Comparison of ENCODE assay signal across 9 cellular contexts in genomic region chr9:83935276-83935890, GRCh38. TPM values are rescaled to one million over a fixed set of nuclear protein-coding genes. Genes with fewer than 3 reads are reported as not detected.
A peak's percentile ranks its signal among the peaks of the same experiment; 100 is the strongest.
DNase-seq lines count a peak whose midpoint lies in the region; ATAC-seq and TF ChIP-seq lines count a peak whose summit lies in the region.
"Had no signal": no experiment of that assay in that cellular context is flagged by ENCODE, and none has a peak within 500 bp of the region (broad histone marks: within the 10 kb centered on the region; RNA-seq: fewer than 3 reads in every experiment).

No MANE protein-coding gene starts in this region.

- no peak overlapping the region for H3K27ac Mint-ChIP-seq in Calu3 (ENCODE audit: unreplicated experiment)
- H3K27ac Mint-ChIP-seq in MCF 10A (ENCODE audit: low read depth, unreplicated experiment): peak overlapping the region; percentile 89
- H3K27ac Mint-ChIP-seq: activated naive CD8-positive, alpha-beta T cell treated with anti-CD3 and anti-CD28 coated beads for 36 hours had no signal

- no peak overlapping the region for H3K4me3 Mint-ChIP-seq in Calu3 (ENCODE audit: low read depth, unreplicated experiment)
- H3K4me3 Mint-ChIP-seq in MCF 10A (ENCODE audit: unreplicated experiment): peak overlapping the region; percentile 80
- H3K4me3 Mint-ChIP-seq: activated naive CD8-positive, alpha-beta T cell treated with anti-CD3 and anti-CD28 coated beads for 36 hours had no signal

- intact Hi-C loops in Calu3 (cut with micrococcal nuclease; ENCODE audit: unreplicated experiment) (no loop called here), MCF 10A (cut with micrococcal nuclease) (loop anchor here (2.0 to 5.0 kb wide), 3 partner anchors 45 to 437 kb away; partner anchors contain the start of genes HNRNPK and RMI1)

- POLR2A ChIA-PET in MCF 10A (lab: Yijun Ruan, JAX) (interaction anchor here (0.6 to 5.0 kb wide), 11 partner anchors 15 to 1601 kb away, joined by 3 to 79 read pairs (median 5); partner anchors contain the start of genes HNRNPK, KIF27 and RMI1), GM10248 (lab: Yijun Ruan, JAX) (no interaction called here)

- DNase-seq in Calu3 (peak; percentile 17), NCI-H1105 (lab: John Stamatoyannopoulos, UW) (peak; percentile 46), MCF 10A (ENCODE audit: unreplicated experiment) (peak; percentile 87), mucosa of gallbladder (ENCODE audit: low spot score) (peak; percentile 33), GM10248 (ENCODE audit: extremely low spot score) (no peak)
- DNase-seq: activated naive CD8-positive, alpha-beta T cell treated with anti-CD3 and anti-CD28 coated beads for 36 hours had no signal

- peaks cover 33% of the 10 kb centered on the region for H3K4me1 Mint-ChIP-seq in Calu3 (ENCODE audit: low read depth, unreplicated experiment)
- peaks cover 52% of the 10 kb centered on the region for H3K4me1 Mint-ChIP-seq in MCF 10A (ENCODE audit: insufficient read depth, unreplicated experiment)
- H3K4me1 Mint-ChIP-seq: activated naive CD8-positive, alpha-beta T cell treated with anti-CD3 and anti-CD28 coated beads for 36 hours had no signal

- CTCF ChIA-PET in Calu3 (lab: Charles Lee): interaction anchor here (0.7 to 0.9 kb wide), 4 partner anchors 17 to 548 kb away, joined by 3 to 8 read pairs (median 4); no protein-coding TSS in a partner anchor
- CTCF ChIA-PET in MCF 10A (lab: Yijun Ruan, JAX): interaction anchor here (0.6 to 4.3 kb wide), 10 partner anchors 15 to 455 kb away, joined by 3 to 64 read pairs (median 3); partner anchors contain the start of gene RMI1
- CTCF ChIA-PET in GM10248 (lab: Yijun Ruan, JAX): interaction anchor here (0.8 to 3.5 kb wide), 5 partner anchors 12 to 380 kb away, joined by 3 to 30 read pairs (median 5); partner anchors contain the start of gene KIF27

- BruUV-seq in Calu3 (replicated peaks; lab: Mats Ljungman, UMichigan): no TSS peak
- BruUV-seq in MCF 10A (replicated peaks; lab: Mats Ljungman, UMichigan): no TSS peak

- no peak for TF ChIP-seq CTCF in Calu3 (IDR thresholded peaks at IDR 0.05; ENCODE audit: unreplicated experiment)
- TF ChIP-seq CTCF in MCF 10A (IDR thresholded peaks at IDR 0.05; ENCODE audit: unreplicated experiment): no peak
- TF ChIP-seq CTCF in GM10248 (IDR thresholded peaks at IDR 0.05; ENCODE audit: control extremely low read depth, extremely low read depth, low read depth, missing control alignments): no peak

- H3K9me3 Mint-ChIP-seq in Calu3 (ENCODE audit: low read depth, unreplicated experiment) (no peaks in the 10 kb centered on the region), MCF 10A (ENCODE audit: unreplicated experiment) (no peaks in the 10 kb centered on the region)
- H3K9me3 Mint-ChIP-seq: activated naive CD8-positive, alpha-beta T cell treated with anti-CD3 and anti-CD28 coated beads for 36 hours had no signal

- H3K27me3 Mint-ChIP-seq in Calu3 (ENCODE audit: unreplicated experiment) (no peaks in the 10 kb centered on the region), MCF 10A (ENCODE audit: insufficient read depth, unreplicated experiment) (no peaks in the 10 kb centered on the region)
- H3K27me3 Mint-ChIP-seq: activated naive CD8-positive, alpha-beta T cell treated with anti-CD3 and anti-CD28 coated beads for 36 hours had no signal

- no peaks in the 10 kb centered on the region for H3K36me3 Mint-ChIP-seq in Calu3 (ENCODE audit: insufficient read depth, unreplicated experiment)
- no peaks in the 10 kb centered on the region for H3K36me3 Mint-ChIP-seq in MCF 10A (ENCODE audit: insufficient read depth, unreplicated experiment)

- no peak for ATAC-seq in HG02852 (IDR thresholded peaks at IDR 0.05; ENCODE audit: unreplicated experiment)
- ATAC-seq in GM21423 (IDR thresholded peaks at IDR 0.05; ENCODE audit: unreplicated experiment): no peak
- no peak for ATAC-seq in HG03565 (IDR thresholded peaks at IDR 0.05; ENCODE audit: unreplicated experiment)

RNA-seq across cellular contexts. Expression of gene KIF27, which starts 14.2 kb away (rescaled TPM):
- total RNA-seq in Calu3 (2022) (5.8 and 6.6 TPM in 2 replicates), MCF 10A (2022) (9.4 and 10.0 TPM in 2 replicates), mucosa of gallbladder (7.9 TPM)

RNA-seq across cellular contexts. Expression of gene HNRNPK, which starts 44.6 kb away (rescaled TPM):
- total RNA-seq in Calu3 (2022): 517 and 543 TPM in 2 replicates
- 825 and 951 TPM in 2 replicates for total RNA-seq in MCF 10A (2022)
- 381 TPM for total RNA-seq in mucosa of gallbladder

RNA-seq across cellular contexts. Expression of gene RMI1, which starts 45.2 kb away (rescaled TPM):
- total RNA-seq in Calu3 (2022) (13.4 and 15.4 TPM in 2 replicates), MCF 10A (2022) (6.9 and 11.0 TPM in 2 replicates), mucosa of gallbladder (7.5 TPM)
